Comparison of ENCODE assay signal across 1 cellular context in genomic region chr2:85400023-85400422, GRCh38.
TF ChIP-seq lines count a peak whose summit lies in the region.

No MANE protein-coding gene starts in this region.

TF ChIP-seq in SK-N-SH, 30 proteins besides CTCF, POLR2A, EP300 and RAD21 (continued from another document):
- TF ChIP-seq, protein P1, sequence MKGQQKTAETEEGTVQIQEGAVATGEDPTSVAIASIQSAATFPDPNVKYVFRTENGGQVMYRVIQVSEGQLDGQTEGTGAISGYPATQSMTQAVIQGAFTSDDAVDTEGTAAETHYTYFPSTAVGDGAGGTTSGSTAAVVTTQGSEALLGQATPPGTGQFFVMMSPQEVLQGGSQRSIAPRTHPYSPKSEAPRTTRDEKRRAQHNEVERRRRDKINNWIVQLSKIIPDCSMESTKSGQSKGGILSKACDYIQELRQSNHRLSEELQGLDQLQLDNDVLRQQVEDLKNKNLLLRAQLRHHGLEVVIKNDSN (IDR thresholded peaks at IDR 0.05; ENCODE audit: borderline replicate concordance, low read depth), result no peak
- TF ChIP-seq GATA2 (CRISPR knock-in tag; IDR thresholded peaks at IDR 0.05) (no peak), RFX5 (IDR thresholded peaks at IDR 0.05; ENCODE audit: low read length) (no peak), PBX3 (IDR thresholded peaks at IDR 0.05) (no peak), USF2 (IDR thresholded peaks at IDR 0.05; ENCODE audit: borderline replicate concordance, low read depth, low read length) (no peak), MEF2A (IDR thresholded peaks at IDR 0.05; ENCODE audit: borderline replicate concordance, low read depth) (no peak), NFIC (IDR thresholded peaks at IDR 0.05; ENCODE audit: borderline replicate concordance) (no peak), EZH2phosphoT487 (IDR thresholded peaks at IDR 0.05; ENCODE audit: borderline replicate concordance, low read depth) (no peak), TCF12 (IDR thresholded peaks at IDR 0.05) (no peak), RXRA (IDR thresholded peaks at IDR 0.05; ENCODE audit: borderline replicate concordance, low read depth) (no peak)
